ENCODE assay signal across 10 cellular contexts in the genomic region with DNA sequence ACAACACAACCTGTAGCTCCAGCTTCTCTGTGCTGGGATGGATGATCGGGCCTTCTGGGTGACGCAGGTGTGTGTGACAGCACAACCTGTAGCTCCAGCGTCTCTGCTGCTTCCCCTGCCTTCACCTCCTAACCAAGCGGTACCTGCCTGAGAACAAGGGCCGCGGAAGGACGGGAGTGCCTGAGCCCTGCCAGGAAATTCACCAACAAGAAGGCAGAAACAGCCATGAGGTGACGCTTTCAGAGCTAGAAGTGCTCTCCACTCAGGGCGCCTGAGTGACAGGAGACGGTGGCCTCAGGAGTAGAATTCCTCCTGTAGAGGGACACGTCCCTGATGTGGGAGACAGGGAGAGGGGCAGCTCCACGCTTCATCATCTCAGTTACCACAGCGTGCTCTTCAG. TPM values are rescaled to one million over a fixed set of nuclear protein-coding genes. Genes with fewer than 3 reads are reported as not detected.
DNase-seq lines count a peak whose midpoint lies in the region; ATAC-seq and TF ChIP-seq lines count a peak whose summit lies in the region.
"Had no signal": no experiment of that assay in that cellular context is flagged by ENCODE, and none has a peak within 500 bp of the region (broad histone marks: within the 10 kb centered on the region; RNA-seq: fewer than 3 reads in every experiment).

No MANE protein-coding gene starts in this region.

- TF ChIP-seq CTCF in left lung (IDR thresholded peaks at IDR 0.05) = no peak

- H3K27me3 ChIP-seq in left lung (no peaks in the 10 kb centered on the region), thymus (ENCODE audit: control insufficient read depth, insufficient read depth) (no peaks in the 10 kb centered on the region)

- DNase-seq in activated CD8-positive, alpha-beta memory T cell treated with anti-CD3 and anti-CD28 coated beads, Interleukin-2, amount 10 ng/mL, durations not matched to agents 7 days and 5 days = no peak
- no peak for DNase-seq in activated CD8-positive, alpha-beta memory T cell treated with anti-CD3 and anti-CD28 coated beads for 24 hours
- DNase-seq in activated naive CD8-positive, alpha-beta T cell treated with anti-CD3 and anti-CD28 coated beads, Interleukin-2, amount 50 U/mL, for 24 hours = no peak
- DNase-seq in left lung (no peak), HuH-7 (ENCODE audit: low spot score) (no peak), DMS 273 treated with DMSO at 0.1 percent for 48 hours (lab: John Stamatoyannopoulos, UW) (no peak)
- DNase-seq: effector CD4-positive, alpha-beta T cell had no signal

- H3K9me3 Mint-ChIP-seq in activated CD8-positive, alpha-beta memory T cell treated with anti-CD3 and anti-CD28 coated beads, Interleukin-2, amount 10 ng/mL, durations not matched to agents 7 days and 5 days (ENCODE audit: low read depth) = peaks cover 2% of the 10 kb centered on the region
- peaks cover 14% of the 10 kb centered on the region for H3K9me3 Mint-ChIP-seq in activated naive CD8-positive, alpha-beta T cell treated with anti-CD3 and anti-CD28 coated beads, Interleukin-2, amount 50 U/mL, for 24 hours
- H3K9me3 Mint-ChIP-seq: type B pancreatic cell had no signal

- CTCF ChIA-PET in activated CD8-positive, alpha-beta memory T cell treated with anti-CD3 and anti-CD28 coated beads, Interleukin-2, amount 10 ng/mL, durations not matched to agents 7 days and 5 days (lab: Charles Lee) = interaction anchor here (0.7 to 1.0 kb wide), 2 partner anchors 18 to 1327 kb away, joined by 3 to 4 read pairs; no protein-coding TSS in a partner anchor

- H3K4me1 ChIP-seq in left lung (peaks cover 0 to 15% of the 10 kb centered on the region in 2 donors), thymus (ENCODE audit: control insufficient read depth, insufficient read depth, low read length) (no peaks in the 10 kb centered on the region)

- peaks cover 13% of the 10 kb centered on the region for H3K4me1 Mint-ChIP-seq in activated CD8-positive, alpha-beta memory T cell treated with anti-CD3 and anti-CD28 coated beads, Interleukin-2, amount 10 ng/mL, durations not matched to agents 7 days and 5 days
- H3K4me1 Mint-ChIP-seq in activated naive CD8-positive, alpha-beta T cell treated with anti-CD3 and anti-CD28 coated beads, Interleukin-2, amount 50 U/mL, for 24 hours = peaks cover 32% of the 10 kb centered on the region

- peak overlapping the region; percentile 96 for H3K27ac Mint-ChIP-seq in activated CD8-positive, alpha-beta memory T cell treated with anti-CD3 and anti-CD28 coated beads, Interleukin-2, amount 10 ng/mL, durations not matched to agents 7 days and 5 days
- peak overlapping the region; percentile 96 for H3K27ac Mint-ChIP-seq in activated naive CD8-positive, alpha-beta T cell treated with anti-CD3 and anti-CD28 coated beads, Interleukin-2, amount 50 U/mL, for 24 hours
- H3K27ac Mint-ChIP-seq: type B pancreatic cell had no signal

- H3K36me3 ChIP-seq in left lung (peaks cover 0 to 18% of the 10 kb centered on the region in 2 donors), thymus (ENCODE audit: control insufficient read depth, insufficient read depth) (peaks cover 5% of the 10 kb centered on the region)

- H3K4me3 Mint-ChIP-seq in activated CD8-positive, alpha-beta memory T cell treated with anti-CD3 and anti-CD28 coated beads, Interleukin-2, amount 10 ng/mL, durations not matched to agents 7 days and 5 days = peak overlapping the region; percentile 93
- peak overlapping the region; percentile 91 for H3K4me3 Mint-ChIP-seq in activated naive CD8-positive, alpha-beta T cell treated with anti-CD3 and anti-CD28 coated beads, Interleukin-2, amount 50 U/mL, for 24 hours
- H3K4me3 Mint-ChIP-seq: type B pancreatic cell had no signal

- ATAC-seq in activated CD8-positive, alpha-beta memory T cell treated with anti-CD3 and anti-CD28 coated beads, Interleukin-2, amount 10 ng/mL, durations not matched to agents 7 days and 5 days = no peak
- ATAC-seq in activated naive CD8-positive, alpha-beta T cell treated with anti-CD3 and anti-CD28 coated beads, Interleukin-2, amount 50 U/mL, for 24 hours = no peak
- no peak for ATAC-seq in left lung
- no peak for ATAC-seq in GM19467 (IDR thresholded peaks at IDR 0.05; ENCODE audit: unreplicated experiment)

- intact Hi-C loops in left lung (cut with DNase I) = no loop called here

- WGBS in thymus = 89% methylated on average over 13 of the region's 13 CpGs

- H3K9me3 ChIP-seq in left lung (peaks cover 0 to 8% of the 10 kb centered on the region in 2 donors), thymus (ENCODE audit: control insufficient read depth) (peaks cover 5% of the 10 kb centered on the region)

- no peaks in the 10 kb centered on the region for H3K27me3 Mint-ChIP-seq in activated CD8-positive, alpha-beta memory T cell treated with anti-CD3 and anti-CD28 coated beads, Interleukin-2, amount 10 ng/mL, durations not matched to agents 7 days and 5 days
- H3K27me3 Mint-ChIP-seq in activated naive CD8-positive, alpha-beta T cell treated with anti-CD3 and anti-CD28 coated beads, Interleukin-2, amount 50 U/mL, for 24 hours = no peaks in the 10 kb centered on the region
- H3K27me3 Mint-ChIP-seq: type B pancreatic cell had no signal

- H3K4me3 ChIP-seq in left lung (peak overlapping the region; percentile 43 to 54), thymus (ENCODE audit: low read length) (no peak overlapping the region)

- peaks cover 54% of the 10 kb centered on the region for H3K36me3 Mint-ChIP-seq in activated CD8-positive, alpha-beta memory T cell treated with anti-CD3 and anti-CD28 coated beads, Interleukin-2, amount 10 ng/mL, durations not matched to agents 7 days and 5 days
- H3K36me3 Mint-ChIP-seq in activated naive CD8-positive, alpha-beta T cell treated with anti-CD3 and anti-CD28 coated beads, Interleukin-2, amount 50 U/mL, for 24 hours (ENCODE audit: low read depth) = peaks cover 61% of the 10 kb centered on the region

- peak overlapping the region in 1 of 2 donors; percentile 87 for H3K27ac ChIP-seq in left lung
- peak overlapping the region; percentile 18 for H3K27ac ChIP-seq in thymus (ENCODE audit: low read depth)

RNA-seq across cellular contexts. Expression of a gene that starts 17.4 kb away (rescaled TPM):
- total RNA-seq in activated CD8-positive, alpha-beta memory T cell treated with anti-CD3 and anti-CD28 coated beads, Interleukin-2, amount 10 ng/mL, durations not matched to agents 7 days and 5 days = 10 to 100 TPM; 16.6 to 26.5 TPM
- 10 to 100 TPM; 20.1 to 23.9 TPM for total RNA-seq in left lung
- 26.9 TPM for polyA plus RNA-seq in thymus
